Comparison of ENCODE assay signal across 15 cellular contexts in genomic region chr12:6212086-6212485, GRCh38. TPM values are rescaled to one million over a fixed set of nuclear protein-coding genes. Genes with fewer than 3 reads are reported as not detected.
DNase-seq lines count a peak whose midpoint lies in the region; ATAC-seq, FAIRE-seq and TF ChIP-seq lines count a peak whose summit lies in the region.
"Had no signal": no experiment of that assay in that cellular context is flagged by ENCODE, and none has a peak within 500 bp of the region (broad histone marks: within the 10 kb centered on the region; RNA-seq: fewer than 3 reads in every experiment).

No MANE protein-coding gene starts in this region.

- intact Hi-C loops in lower lobe of right lung (cut with DNase I) (no loop called here), ovary (cut with DNase I) (no loop called here)

- FAIRE-seq in D721Med (lab: Jason Lieb, UNC) = no peak

- H3K4me1 ChIP-seq in GM23338 (ENCODE audit: insufficient read depth) (peaks cover 71% of the 10 kb centered on the region), lower lobe of right lung (peaks cover 92% of the 10 kb centered on the region), stomach smooth muscle (ENCODE audit: control insufficient read depth, insufficient read depth, low read length) (peaks cover 84% of the 10 kb centered on the region), ovary (ENCODE audit: insufficient read depth) (peaks cover 2% of the 10 kb centered on the region)

- peaks cover 7% of the 10 kb centered on the region; the same call in 1 of the 2 replicates for H4K20me1 ChIP-seq in GM23338 (replicated peaks; ENCODE audit: insufficient read depth)

- no peaks in the 10 kb centered on the region for H3K9me3 ChIP-seq in lower lobe of right lung
- H3K9me3 ChIP-seq in stomach smooth muscle (ENCODE audit: control insufficient read depth in 2 of 2, low read length in 2 of 2) = no peaks in the 10 kb centered on the region
- no peaks in the 10 kb centered on the region for H3K9me3 ChIP-seq in ovary

- no peaks in the 10 kb centered on the region for H3K9me2 ChIP-seq in GM23338 (ENCODE audit: insufficient read depth)

- DNase-seq in GM23338 (ENCODE audit: low spot score) (no peak), lower lobe of right lung (no peak), D721Med (ENCODE audit: insufficient read length, low spot score) (no peak), SKM-1 (lab: John Stamatoyannopoulos, UW; ENCODE audit: unreplicated experiment) (no peak), ovary (no peak), ureter (ENCODE audit: low spot score) (no peak)
- DNase-seq: activated CD4-positive, alpha-beta T cell treated with anti-CD3 and anti-CD28 coated beads, Interleukin-2, amount 10 ng/mL, durations not matched to agents 7 days and 5 days; activated effector memory CD4-positive, alpha-beta T cell treated with Interleukin-2 at 50 U/mL for 16 hours; DMS53; GOT3; MM.1S had no signal

- no peak overlapping the region for H2AFZ ChIP-seq in GM23338

- H3K4me1 Mint-ChIP-seq in GM23338 = peaks cover 85% of the 10 kb centered on the region
- H3K4me1 Mint-ChIP-seq in brain = peaks cover 64% of the 10 kb centered on the region

- TF ChIP-seq POLR2A in ovary (IDR thresholded peaks at IDR 0.05) = no peak

- no peaks in the 10 kb centered on the region for H3K27me3 ChIP-seq in GM23338 (ENCODE audit: insufficient read depth)
- H3K27me3 ChIP-seq in lower lobe of right lung (ENCODE audit: low read depth) = no peaks in the 10 kb centered on the region
- no peaks in the 10 kb centered on the region for H3K27me3 ChIP-seq in stomach smooth muscle (ENCODE audit: control insufficient read depth in 1 of 2, insufficient read depth in 2 of 2, low read length in 2 of 2)
- H3K27me3 ChIP-seq in ovary = no peaks in the 10 kb centered on the region
- H3K27me3 ChIP-seq: cardiac muscle cell had no signal

- H3K27me3 Mint-ChIP-seq in GM23338 (ENCODE audit: insufficient read depth, low read depth, poor library complexity) (peaks cover 28% of the 10 kb centered on the region), brain (peaks cover 6% of the 10 kb centered on the region)
- H3K27me3 Mint-ChIP-seq: activated CD4-positive, alpha-beta T cell treated with anti-CD3 and anti-CD28 coated beads, Interleukin-2, amount 10 ng/mL, durations not matched to agents 7 days and 5 days had no signal

- H3K9me3 Mint-ChIP-seq in GM23338 (no peaks in the 10 kb centered on the region), brain (no peaks in the 10 kb centered on the region)
- H3K9me3 Mint-ChIP-seq: activated CD4-positive, alpha-beta T cell treated with anti-CD3 and anti-CD28 coated beads, Interleukin-2, amount 10 ng/mL, durations not matched to agents 7 days and 5 days had no signal

- TF ChIP-seq CTCF in GM23338 (conservative IDR thresholded peaks at IDR 0.05; ENCODE audit: low read depth in 2 of 2) = no peak
- no peak for TF ChIP-seq CTCF in brain (conservative IDR thresholded peaks at IDR 0.05)
- TF ChIP-seq CTCF in lower lobe of right lung (IDR thresholded peaks at IDR 0.05) = no peak
- no peak for TF ChIP-seq CTCF in D721Med (IDR thresholded peaks at IDR 0.05; ENCODE audit: insufficient read depth, missing control alignments)
- no peak for TF ChIP-seq CTCF in ovary (IDR thresholded peaks at IDR 0.05)

- H3K79me2 ChIP-seq in GM23338 (replicated peaks; ENCODE audit: insufficient read depth) = peaks cover 84% of the 10 kb centered on the region

- H3K4me2 ChIP-seq in GM23338 = no peak overlapping the region

- H3K27ac Mint-ChIP-seq in GM23338 = peak overlapping the region; percentile 36; the same call in 1 of the 2 replicates
- peak overlapping the region in 3 of 5 experiments; percentile 21 to 74 (median 64) for H3K27ac Mint-ChIP-seq in brain
- H3K27ac Mint-ChIP-seq: activated CD4-positive, alpha-beta T cell treated with anti-CD3 and anti-CD28 coated beads, Interleukin-2, amount 10 ng/mL, durations not matched to agents 7 days and 5 days had no signal

- H3K36me3 Mint-ChIP-seq in GM23338 (ENCODE audit: low read depth) (peaks cover 43% of the 10 kb centered on the region), brain (no peaks in the 10 kb centered on the region)

- H3K4me3 Mint-ChIP-seq in GM23338 = no peak overlapping the region
- no peak overlapping the region for H3K4me3 Mint-ChIP-seq in brain
- H3K4me3 Mint-ChIP-seq: activated CD4-positive, alpha-beta T cell treated with anti-CD3 and anti-CD28 coated beads, Interleukin-2, amount 10 ng/mL, durations not matched to agents 7 days and 5 days had no signal

- H3K27ac ChIP-seq in GM23338 (ENCODE audit: low read depth) (peak overlapping the region; percentile 96; the same call in 1 of the 2 replicates), lower lobe of right lung (peak overlapping the region; percentile 26), stomach smooth muscle (ENCODE audit: low read length) (peak overlapping the region; percentile 98), ovary (no peak overlapping the region)
- H3K27ac ChIP-seq: cardiac muscle cell had no signal

- no peak for TF ChIP-seq EP300 in ovary (IDR thresholded peaks at IDR 0.05)

- H3F3A ChIP-seq in GM23338 (replicated peaks; ENCODE audit: low read depth) = peaks cover 13% of the 10 kb centered on the region; the same call in 1 of the 2 replicates

- H3K4me3 ChIP-seq in GM23338 (no peak overlapping the region), lower lobe of right lung (no peak overlapping the region), stomach smooth muscle (ENCODE audit: low read length in 2 of 2) (peak overlapping the region in 1 of 2 donors; percentile 44), ovary (no peak overlapping the region)
- H3K4me3 ChIP-seq: cardiac muscle cell had no signal

- whole genome bisulfite sequencing in ovary, 3 donors = 68 to 70% (median 70%) methylated on average over 7 of the region's 7 CpGs

- ATAC-seq in GM23338 = no peak
- ATAC-seq in lower lobe of right lung = no peak

- H3K9ac ChIP-seq in stomach smooth muscle (ENCODE audit: low read length in 2 of 2) = peak overlapping the region; percentile 43 to 51

- H3K36me3 ChIP-seq in GM23338 (ENCODE audit: insufficient read depth) (peaks cover 3% of the 10 kb centered on the region; the same call in 1 of the 2 replicates), lower lobe of right lung (peaks cover 31% of the 10 kb centered on the region), stomach smooth muscle (ENCODE audit: control insufficient read depth in 2 of 2, insufficient read depth in 2 of 2, low read length in 2 of 2) (peaks cover 0 to 6% of the 10 kb centered on the region in 2 donors), ovary (no peaks in the 10 kb centered on the region)
- H3K36me3 ChIP-seq: cardiac muscle cell had no signal

TF ChIP-seq in GM23338, 12 proteins besides CTCF, POLR2A, EP300 and RAD21 (continues in another document):
- TF ChIP-seq EZH2phosphoT487 (IDR thresholded peaks at IDR 0.05; ENCODE audit: unreplicated experiment) (no peak), REST (IDR thresholded peaks at IDR 0.05; ENCODE audit: unreplicated experiment) (no peak), POLR2AphosphoS5 (IDR thresholded peaks at IDR 0.05; ENCODE audit: low read depth) (no peak)

RNA-seq across cellular contexts. Expression of gene CD9, which starts 11.9 kb away (rescaled TPM):
- total RNA-seq in GM23338 (2014; rRNA removed; shearing (Covaris generic)) = 222 and 227 TPM in 2 replicates
- polyA plus RNA-seq in GM23338 (2016; fragmentation: Nextera tagmentation; extraction: Ambion mirVana) = 250 and 251 TPM in 2 replicates
- polyA plus RNA-seq in brain (ENCODE audit: insufficient read depth, low read depth, low replicate concordance) = 131 TPM
- total RNA-seq in lower lobe of right lung = 437 TPM
- 100 to 1,000 TPM in 1 of 7 donors, 10 to 100 TPM in 6; 23.9 to 372 (median 49.2) TPM for total RNA-seq in ovary
- 100 to 1,000 TPM in 1 of 2 donors, 10 to 100 TPM in 1; 67.0 to 244 TPM for polyA plus RNA-seq in ovary
- 427 TPM for total RNA-seq in ureter
- total RNA-seq: OCI-LY7 had no signal

Comparison
In these comparisons a context has a peak if more than half of its experiments do, and no peak if none do; other contexts are left out.
1. H3K27ac ChIP-seq: peak in GM23338 (single experiment), lower lobe of right lung (single experiment) and stomach smooth muscle (single experiment); none in ovary (0 of 2).